In the genomic region with DNA sequence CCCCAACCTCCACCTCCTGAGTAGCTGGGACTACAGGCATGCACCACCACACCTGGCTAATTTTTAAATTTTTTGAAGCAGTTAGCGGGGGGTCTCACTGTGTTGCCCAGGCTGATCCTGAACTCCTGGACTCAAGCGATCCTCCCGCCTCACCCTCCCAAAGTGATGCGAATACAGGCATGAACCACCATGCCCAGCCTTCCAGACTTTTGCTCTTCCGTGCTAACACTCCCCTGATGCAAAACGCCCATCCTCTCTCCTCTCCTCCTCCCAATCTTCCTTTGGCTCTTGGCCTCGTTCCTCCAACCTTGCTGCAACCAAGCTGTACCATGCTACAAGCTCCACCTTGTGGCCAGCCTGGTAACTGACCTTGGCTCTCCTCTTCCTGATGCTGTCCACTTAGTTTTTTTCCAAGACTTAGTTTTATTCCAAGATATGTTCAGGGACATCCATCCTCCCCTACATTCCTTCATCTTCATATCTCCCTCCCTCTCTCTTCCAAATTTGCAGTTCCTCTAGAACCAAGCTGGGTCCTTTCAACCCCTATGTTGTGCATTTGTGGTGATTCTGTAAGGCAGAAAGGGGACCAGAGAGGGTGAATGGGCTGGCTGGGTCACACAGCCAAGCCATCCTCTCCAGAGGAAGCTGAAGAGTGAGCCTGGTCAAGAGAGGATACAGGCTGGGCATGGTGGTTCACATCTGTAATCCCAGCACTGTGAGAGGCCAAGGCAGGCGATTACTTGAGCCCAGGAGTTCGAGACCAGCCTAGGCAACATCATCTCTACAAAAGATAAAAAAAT, we compare ENCODE assay signal across 9 cellular contexts. TPM values are rescaled to one million over a fixed set of nuclear protein-coding genes. Genes with fewer than 3 reads are reported as not detected.
DNase-seq lines count a peak whose midpoint lies in the region; ATAC-seq and TF ChIP-seq lines count a peak whose summit lies in the region.
"Had no signal": no experiment of that assay in that cellular context is flagged by ENCODE, and none has a peak within 500 bp of the region (broad histone marks: within the 10 kb centered on the region; RNA-seq: fewer than 3 reads in every experiment).

No MANE protein-coding gene starts in this region.

- intact Hi-C loops in right lobe of liver (cut with DNase I): no loop called here
- intact Hi-C loops in psoas muscle (cut with DNase I): no loop called here

- no peak for TF ChIP-seq POLR2A in right lobe of liver (IDR thresholded peaks at IDR 0.05)

- H3K36me3 ChIP-seq in BJ (ENCODE audit: control insufficient read depth, insufficient read depth, low read length) (no peaks in the 10 kb centered on the region), right lobe of liver (no peaks in the 10 kb centered on the region), psoas muscle (ENCODE audit: insufficient read depth in 1 of 2, low read depth in 1 of 2) (no peaks in the 10 kb centered on the region)

- H3K27me3 ChIP-seq in BJ (ENCODE audit: control insufficient read depth, insufficient read depth, low read length) (no peaks in the 10 kb centered on the region), right lobe of liver (no peaks in the 10 kb centered on the region), psoas muscle (ENCODE audit: insufficient read depth in 3 of 3, low read length in 2 of 3) (peaks cover 0 to 13% (median 9%) of the 10 kb centered on the region in 3 donors)

- POLR2A ChIA-PET in BJ (lab: Charles Lee): no interaction called here

- no peak overlapping the region for H3K27ac ChIP-seq in VCaP
- H3K27ac ChIP-seq in right lobe of liver: no peak overlapping the region
- no peak overlapping the region for H3K27ac ChIP-seq in psoas muscle

- H3K4me1 ChIP-seq in right lobe of liver: no peaks in the 10 kb centered on the region
- H3K4me1 ChIP-seq in psoas muscle: peaks cover 4% of the 10 kb centered on the region

- CTCF ChIA-PET in BJ (lab: Yijun Ruan, JAX): interaction anchor here (0.6 kb wide), 1 partner anchor 269 kb away, joined by 3 read pairs; no protein-coding TSS in a partner anchor

- DNase-seq in BJ (ENCODE audit: low read depth) (no peak), right lobe of liver (no peak), psoas muscle (no peak), EL (no peak)
- no peak for DNase-seq in activated CD4-positive, CD25-positive, alpha-beta regulatory T cell treated with anti-CD3 and anti-CD28 coated beads, Interleukin-2, amount 50 U/mL, for 72 hours
- DNase-seq: hippocampal formation had no signal

- TF ChIP-seq CTCF in BJ (IDR thresholded peaks at IDR 0.05; ENCODE audit: insufficient read depth, low read depth, low read length): peak; percentile 43
- TF ChIP-seq CTCF in GM12874 (IDR thresholded peaks at IDR 0.05; ENCODE audit: insufficient read depth, low read depth, low read length): peak; percentile 53
- TF ChIP-seq CTCF in VCaP (conservative IDR thresholded peaks at IDR 0.05): peak; percentile 26
- peak; percentile 10 to 33 (median 18) for TF ChIP-seq CTCF in right lobe of liver (IDR thresholded peaks at IDR 0.05)
- no peak for TF ChIP-seq CTCF in psoas muscle (IDR thresholded peaks at IDR 0.05)

- H3K9me3 ChIP-seq in right lobe of liver (peaks cover 0 to 10% (median 0%) of the 10 kb centered on the region in 4 donors), psoas muscle (peaks cover 16% of the 10 kb centered on the region)

- no peak overlapping the region for H3K4me3 ChIP-seq in BJ (ENCODE audit: low read depth, low read length)
- H3K4me3 ChIP-seq in right lobe of liver: no peak overlapping the region
- no peak overlapping the region for H3K4me3 ChIP-seq in psoas muscle

- WGBS in right lobe of liver (ENCODE audit: insufficient coverage, low coverage, low lambda C conversion rate, missing lambda C conversion rate): 57% methylated on average over 8 of the region's 9 CpGs
- WGBS in psoas muscle, 3 donors: 77 to 86% (median 81%) methylated on average over 9 of the region's 9 CpGs

- ATAC-seq in right lobe of liver (no peak), GM19328 (IDR thresholded peaks at IDR 0.05; ENCODE audit: unreplicated experiment) (no peak), psoas muscle (no peak)

RNA-seq across cellular contexts. Expression of gene TINCR, which starts 32.8 kb away (rescaled TPM):
- polyA plus RNA-seq in BJ (2011; rRNA removed): 0.07 and 0.23 TPM in 2 replicates
- not detected in 2 replicates for polyA minus RNA-seq in BJ (2011; rRNA and poly(A)+ RNA removed)
- under 1 TPM in 1 of 6 experiments, not detected in 5; 0.44 TPM for total RNA-seq in right lobe of liver
- under 1 TPM in 3 of 4 donors, not detected in 1; 0.09 to 0.38 (median 0.27) TPM for total RNA-seq in psoas muscle
- polyA plus RNA-seq in psoas muscle: under 1 TPM in 2 of 3 donors, not detected in 1; 0.06 to 0.18 TPM
